35 cellular contexts compared by ENCODE assay signal in the genomic region with DNA sequence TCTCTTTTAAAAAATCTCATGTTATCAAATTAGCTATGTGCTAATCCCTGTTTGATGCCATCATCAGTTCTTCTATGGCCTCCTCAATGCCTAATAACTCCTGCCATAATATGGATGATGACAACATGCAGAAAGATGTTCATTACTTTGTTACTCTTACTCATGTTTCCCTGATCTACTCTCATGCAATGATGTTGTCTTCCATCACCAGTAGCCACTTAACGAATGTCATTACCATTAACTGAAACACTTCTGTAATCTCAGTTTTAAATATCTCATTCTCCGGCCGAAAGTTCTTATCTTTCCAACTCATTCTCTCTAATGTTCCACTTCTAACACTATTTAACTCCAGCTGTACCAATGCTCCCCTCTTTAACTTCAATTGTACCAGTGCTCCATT.
"Had no signal": no experiment of that assay in that cellular context is flagged by ENCODE, and none has a peak within 500 bp of the region (broad histone marks: within the 10 kb centered on the region; RNA-seq: fewer than 3 reads in every experiment).

No MANE protein-coding gene starts in this region.

- H3K27me3 ChIP-seq: MG63 had no signal

- DNase-seq: Karpas-422, Kasumi-1, KBM-7, KG1, MG63, MM.1S, MV-4-11, NCI-H1048, NCI-H1092, NCI-H1092 treated with DMSO at 0.1 percent for 48 hours, NCI-H1105, NCI-H1105 treated with DMSO at 0.1 percent for 48 hours, NCI-H1417, NCI-H1417 treated with DMSO at 0.1 percent for 48 hours, NCI-H1436, NCI-H1436 treated with DMSO at 0.1 percent for 48 hours, NCI-H146, NCI-H1694, NCI-H1694 treated with DMSO at 0.1 percent for 48 hours, NCI-H187, NCI-H187 treated with DMSO at 0.1 percent for 48 hours, NCI-H1930, NCI-H2029, NCI-H2029 treated with DMSO at 0.1 percent for 48 hours, NCI-H2081, NCI-H2081 treated with DMSO at 0.1 percent for 48 hours, NCI-H2107, NCI-H2171, NCI-H2171 treated with DMSO at 0.1 percent for 48 hours, NCI-H2227 treated with DMSO at 0.1 percent for 48 hours, NCI-H226, NCI-H345, NCI-H446, NCI-H446 treated with DMSO at 0.1 percent for 48 hours had no signal

- H3K36me3 ChIP-seq: MG63 had no signal

- H3K9me3 ChIP-seq: MG63 had no signal

- H3K27ac ChIP-seq: KMS-11 had no signal

- H3K4me3 ChIP-seq: MG63 had no signal
